In genomic region chr13:114145256-114145655, GRCh38 we compare ENCODE assay signal across 1 cellular context.
TF ChIP-seq lines count a peak whose summit lies in the region.

No MANE protein-coding gene starts in this region.

TF ChIP-seq in K562, 482 proteins besides CTCF, POLR2A, EP300 and RAD21:
- TF ChIP-seq POLR2B (IDR thresholded peaks at IDR 0.05; ENCODE audit: low read depth, partially characterized antibody) (no peak), NFXL1 (CRISPR knock-in tag; IDR thresholded peaks at IDR 0.05) (no peak), ZNF224 (CRISPR knock-in tag; IDR thresholded peaks at IDR 0.05) (no peak)
- TF ChIP-seq, protein P1, sequence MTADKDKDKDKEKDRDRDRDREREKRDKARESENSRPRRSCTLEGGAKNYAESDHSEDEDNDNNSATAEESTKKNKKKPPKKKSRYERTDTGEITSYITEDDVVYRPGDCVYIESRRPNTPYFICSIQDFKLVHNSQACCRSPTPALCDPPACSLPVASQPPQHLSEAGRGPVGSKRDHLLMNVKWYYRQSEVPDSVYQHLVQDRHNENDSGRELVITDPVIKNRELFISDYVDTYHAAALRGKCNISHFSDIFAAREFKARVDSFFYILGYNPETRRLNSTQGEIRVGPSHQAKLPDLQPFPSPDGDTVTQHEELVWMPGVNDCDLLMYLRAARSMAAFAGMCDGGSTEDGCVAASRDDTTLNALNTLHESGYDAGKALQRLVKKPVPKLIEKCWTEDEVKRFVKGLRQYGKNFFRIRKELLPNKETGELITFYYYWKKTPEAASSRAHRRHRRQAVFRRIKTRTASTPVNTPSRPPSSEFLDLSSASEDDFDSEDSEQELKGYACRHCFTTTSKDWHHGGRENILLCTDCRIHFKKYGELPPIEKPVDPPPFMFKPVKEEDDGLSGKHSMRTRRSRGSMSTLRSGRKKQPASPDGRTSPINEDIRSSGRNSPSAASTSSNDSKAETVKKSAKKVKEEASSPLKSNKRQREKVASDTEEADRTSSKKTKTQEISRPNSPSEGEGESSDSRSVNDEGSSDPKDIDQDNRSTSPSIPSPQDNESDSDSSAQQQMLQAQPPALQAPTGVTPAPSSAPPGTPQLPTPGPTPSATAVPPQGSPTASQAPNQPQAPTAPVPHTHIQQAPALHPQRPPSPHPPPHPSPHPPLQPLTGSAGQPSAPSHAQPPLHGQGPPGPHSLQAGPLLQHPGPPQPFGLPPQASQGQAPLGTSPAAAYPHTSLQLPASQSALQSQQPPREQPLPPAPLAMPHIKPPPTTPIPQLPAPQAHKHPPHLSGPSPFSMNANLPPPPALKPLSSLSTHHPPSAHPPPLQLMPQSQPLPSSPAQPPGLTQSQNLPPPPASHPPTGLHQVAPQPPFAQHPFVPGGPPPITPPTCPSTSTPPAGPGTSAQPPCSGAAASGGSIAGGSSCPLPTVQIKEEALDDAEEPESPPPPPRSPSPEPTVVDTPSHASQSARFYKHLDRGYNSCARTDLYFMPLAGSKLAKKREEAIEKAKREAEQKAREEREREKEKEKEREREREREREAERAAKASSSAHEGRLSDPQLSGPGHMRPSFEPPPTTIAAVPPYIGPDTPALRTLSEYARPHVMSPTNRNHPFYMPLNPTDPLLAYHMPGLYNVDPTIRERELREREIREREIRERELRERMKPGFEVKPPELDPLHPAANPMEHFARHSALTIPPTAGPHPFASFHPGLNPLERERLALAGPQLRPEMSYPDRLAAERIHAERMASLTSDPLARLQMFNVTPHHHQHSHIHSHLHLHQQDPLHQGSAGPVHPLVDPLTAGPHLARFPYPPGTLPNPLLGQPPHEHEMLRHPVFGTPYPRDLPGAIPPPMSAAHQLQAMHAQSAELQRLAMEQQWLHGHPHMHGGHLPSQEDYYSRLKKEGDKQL (CRISPR knock-in tag; IDR thresholded peaks at IDR 0.05; ENCODE audit: borderline replicate concordance) = no peak
- TF ChIP-seq, protein P2, sequence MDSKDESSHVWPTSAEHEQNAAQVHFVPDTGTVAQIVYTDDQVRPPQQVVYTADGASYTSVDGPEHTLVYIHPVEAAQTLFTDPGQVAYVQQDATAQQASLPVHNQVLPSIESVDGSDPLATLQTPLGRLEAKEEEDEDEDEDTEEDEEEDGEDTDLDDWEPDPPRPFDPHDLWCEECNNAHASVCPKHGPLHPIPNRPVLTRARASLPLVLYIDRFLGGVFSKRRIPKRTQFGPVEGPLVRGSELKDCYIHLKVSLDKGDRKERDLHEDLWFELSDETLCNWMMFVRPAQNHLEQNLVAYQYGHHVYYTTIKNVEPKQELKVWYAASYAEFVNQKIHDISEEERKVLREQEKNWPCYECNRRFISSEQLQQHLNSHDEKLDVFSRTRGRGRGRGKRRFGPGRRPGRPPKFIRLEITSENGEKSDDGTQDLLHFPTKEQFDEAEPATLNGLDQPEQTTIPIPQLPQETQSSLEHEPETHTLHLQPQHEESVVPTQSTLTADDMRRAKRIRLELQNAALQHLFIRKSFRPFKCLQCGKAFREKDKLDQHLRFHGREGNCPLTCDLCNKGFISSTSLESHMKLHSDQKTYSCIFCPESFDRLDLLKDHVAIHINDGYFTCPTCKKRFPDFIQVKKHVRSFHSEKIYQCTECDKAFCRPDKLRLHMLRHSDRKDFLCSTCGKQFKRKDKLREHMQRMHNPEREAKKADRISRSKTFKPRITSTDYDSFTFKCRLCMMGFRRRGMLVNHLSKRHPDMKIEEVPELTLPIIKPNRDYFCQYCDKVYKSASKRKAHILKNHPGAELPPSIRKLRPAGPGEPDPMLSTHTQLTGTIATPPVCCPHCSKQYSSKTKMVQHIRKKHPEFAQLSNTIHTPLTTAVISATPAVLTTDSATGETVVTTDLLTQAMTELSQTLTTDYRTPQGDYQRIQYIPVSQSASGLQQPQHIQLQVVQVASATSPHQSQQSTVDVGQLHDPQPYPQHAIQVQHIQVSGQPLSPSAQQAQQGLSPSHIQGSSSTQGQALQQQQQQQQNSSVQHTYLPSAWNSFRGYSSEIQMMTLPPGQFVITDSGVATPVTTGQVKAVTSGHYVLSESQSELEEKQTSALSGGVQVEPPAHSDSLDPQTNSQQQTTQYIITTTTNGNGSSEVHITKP (IDR thresholded peaks at IDR 0.05; ENCODE audit: partially characterized antibody) = peak; percentile 66
